In the genomic region with DNA sequence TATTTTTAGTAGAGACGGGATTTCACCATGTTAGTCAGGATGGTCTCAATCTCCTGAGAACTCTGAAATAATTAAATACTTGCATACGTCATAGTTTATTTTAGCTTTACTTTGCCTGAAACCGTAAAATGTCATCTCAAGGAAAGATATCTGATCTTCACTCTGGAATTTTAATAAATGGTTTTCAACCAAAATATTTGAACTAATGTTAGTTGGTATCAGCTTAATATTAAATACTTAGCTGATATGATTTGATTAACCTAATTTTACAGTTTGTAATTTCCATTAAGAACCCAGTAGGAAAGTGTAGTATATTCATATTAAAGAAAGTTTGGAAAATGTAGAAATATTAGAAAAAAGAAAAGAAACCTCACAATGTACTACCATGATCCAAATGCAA, we compare ENCODE assay signal across 2 cellular contexts.
TF ChIP-seq lines count a peak whose summit lies in the region.

No MANE protein-coding gene starts in this region.

TF ChIP-seq in SK-N-SH treated with all-trans-retinoic acid at 6 μM for 48 hours, 23 proteins besides CTCF, POLR2A, EP300 and RAD21 (continued from another document):
- TF ChIP-seq, protein P1, sequence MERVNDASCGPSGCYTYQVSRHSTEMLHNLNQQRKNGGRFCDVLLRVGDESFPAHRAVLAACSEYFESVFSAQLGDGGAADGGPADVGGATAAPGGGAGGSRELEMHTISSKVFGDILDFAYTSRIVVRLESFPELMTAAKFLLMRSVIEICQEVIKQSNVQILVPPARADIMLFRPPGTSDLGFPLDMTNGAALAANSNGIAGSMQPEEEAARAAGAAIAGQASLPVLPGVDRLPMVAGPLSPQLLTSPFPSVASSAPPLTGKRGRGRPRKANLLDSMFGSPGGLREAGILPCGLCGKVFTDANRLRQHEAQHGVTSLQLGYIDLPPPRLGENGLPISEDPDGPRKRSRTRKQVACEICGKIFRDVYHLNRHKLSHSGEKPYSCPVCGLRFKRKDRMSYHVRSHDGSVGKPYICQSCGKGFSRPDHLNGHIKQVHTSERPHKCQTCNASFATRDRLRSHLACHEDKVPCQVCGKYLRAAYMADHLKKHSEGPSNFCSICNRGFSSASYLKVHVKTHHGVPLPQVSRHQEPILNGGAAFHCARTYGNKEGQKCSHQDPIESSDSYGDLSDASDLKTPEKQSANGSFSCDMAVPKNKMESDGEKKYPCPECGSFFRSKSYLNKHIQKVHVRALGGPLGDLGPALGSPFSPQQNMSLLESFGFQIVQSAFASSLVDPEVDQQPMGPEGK (CRISPR knock-in tag; IDR thresholded peaks at IDR 0.05; ENCODE audit: borderline replicate concordance) = no peak
- 0 out of 2 replicates have a peak, but pooled peaks have one; percentile 12 for TF ChIP-seq ZC3H10 (CRISPR knock-in tag; IDR thresholded peaks at IDR 0.05)
- no peak for TF ChIP-seq ZNF70 (CRISPR knock-in tag; IDR thresholded peaks at IDR 0.05)
- TF ChIP-seq, protein P2, sequence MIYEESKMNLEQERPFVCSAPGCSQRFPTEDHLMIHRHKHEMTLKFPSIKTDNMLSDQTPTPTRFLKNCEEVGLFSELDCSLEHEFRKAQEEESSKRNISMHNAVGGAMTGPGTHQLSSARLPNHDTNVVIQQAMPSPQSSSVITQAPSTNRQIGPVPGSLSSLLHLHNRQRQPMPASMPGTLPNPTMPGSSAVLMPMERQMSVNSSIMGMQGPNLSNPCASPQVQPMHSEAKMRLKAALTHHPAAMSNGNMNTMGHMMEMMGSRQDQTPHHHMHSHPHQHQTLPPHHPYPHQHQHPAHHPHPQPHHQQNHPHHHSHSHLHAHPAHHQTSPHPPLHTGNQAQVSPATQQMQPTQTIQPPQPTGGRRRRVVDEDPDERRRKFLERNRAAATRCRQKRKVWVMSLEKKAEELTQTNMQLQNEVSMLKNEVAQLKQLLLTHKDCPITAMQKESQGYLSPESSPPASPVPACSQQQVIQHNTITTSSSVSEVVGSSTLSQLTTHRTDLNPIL (CRISPR knock-in tag; IDR thresholded peaks at IDR 0.05; ENCODE audit: low read depth) = peak; percentile 89
- TF ChIP-seq ARNTL (CRISPR knock-in tag; IDR thresholded peaks at IDR 0.05; ENCODE audit: borderline replicate concordance, low read depth) = no peak
- 0 out of 2 replicates have a peak, but pooled peaks have one; percentile 21 for TF ChIP-seq GLIS3 (CRISPR knock-in tag; IDR thresholded peaks at IDR 0.05)
- TF ChIP-seq ISL1 (CRISPR knock-in tag; IDR thresholded peaks at IDR 0.05) = peak; percentile 98
- TF ChIP-seq TCF4 (CRISPR knock-in tag; IDR thresholded peaks at IDR 0.05; ENCODE audit: borderline replicate concordance) = no peak

TF ChIP-seq in SK-N-SH, 30 proteins besides CTCF, POLR2A, EP300 and RAD21:
- TF ChIP-seq, protein P3, sequence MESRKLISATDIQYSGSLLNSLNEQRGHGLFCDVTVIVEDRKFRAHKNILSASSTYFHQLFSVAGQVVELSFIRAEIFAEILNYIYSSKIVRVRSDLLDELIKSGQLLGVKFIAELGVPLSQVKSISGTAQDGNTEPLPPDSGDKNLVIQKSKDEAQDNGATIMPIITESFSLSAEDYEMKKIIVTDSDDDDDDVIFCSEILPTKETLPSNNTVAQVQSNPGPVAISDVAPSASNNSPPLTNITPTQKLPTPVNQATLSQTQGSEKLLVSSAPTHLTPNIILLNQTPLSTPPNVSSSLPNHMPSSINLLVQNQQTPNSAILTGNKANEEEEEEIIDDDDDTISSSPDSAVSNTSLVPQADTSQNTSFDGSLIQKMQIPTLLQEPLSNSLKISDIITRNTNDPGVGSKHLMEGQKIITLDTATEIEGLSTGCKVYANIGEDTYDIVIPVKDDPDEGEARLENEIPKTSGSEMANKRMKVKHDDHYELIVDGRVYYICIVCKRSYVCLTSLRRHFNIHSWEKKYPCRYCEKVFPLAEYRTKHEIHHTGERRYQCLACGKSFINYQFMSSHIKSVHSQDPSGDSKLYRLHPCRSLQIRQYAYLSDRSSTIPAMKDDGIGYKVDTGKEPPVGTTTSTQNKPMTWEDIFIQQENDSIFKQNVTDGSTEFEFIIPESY (IDR thresholded peaks at IDR 0.05; ENCODE audit: borderline replicate concordance, low read depth) = no peak
- TF ChIP-seq NRF1 (IDR thresholded peaks at IDR 0.05; ENCODE audit: low read depth, low read length) (no peak), TCF12 (IDR thresholded peaks at IDR 0.05) (no peak), NFIC (IDR thresholded peaks at IDR 0.05; ENCODE audit: borderline replicate concordance) (no peak), GATA2 (CRISPR knock-in tag; IDR thresholded peaks at IDR 0.05) (no peak), RFX5 (IDR thresholded peaks at IDR 0.05; ENCODE audit: low read length) (no peak), TEAD4 (IDR thresholded peaks at IDR 0.05; ENCODE audit: borderline replicate concordance, insufficient read depth) (no peak), MXI1 (IDR thresholded peaks at IDR 0.05; ENCODE audit: low read depth, low read length) (no peak), CHD2 (IDR thresholded peaks at IDR 0.05; ENCODE audit: low read length, partially characterized antibody) (no peak), GABPA (IDR thresholded peaks at IDR 0.05; ENCODE audit: low read depth) (no peak), RXRA (IDR thresholded peaks at IDR 0.05; ENCODE audit: borderline replicate concordance, low read depth) (no peak), EZH2phosphoT487 (IDR thresholded peaks at IDR 0.05; ENCODE audit: borderline replicate concordance, low read depth) (no peak), YY1 (IDR thresholded peaks at IDR 0.05; ENCODE audit: low read depth) (no peak)
- TF ChIP-seq, protein P4, sequence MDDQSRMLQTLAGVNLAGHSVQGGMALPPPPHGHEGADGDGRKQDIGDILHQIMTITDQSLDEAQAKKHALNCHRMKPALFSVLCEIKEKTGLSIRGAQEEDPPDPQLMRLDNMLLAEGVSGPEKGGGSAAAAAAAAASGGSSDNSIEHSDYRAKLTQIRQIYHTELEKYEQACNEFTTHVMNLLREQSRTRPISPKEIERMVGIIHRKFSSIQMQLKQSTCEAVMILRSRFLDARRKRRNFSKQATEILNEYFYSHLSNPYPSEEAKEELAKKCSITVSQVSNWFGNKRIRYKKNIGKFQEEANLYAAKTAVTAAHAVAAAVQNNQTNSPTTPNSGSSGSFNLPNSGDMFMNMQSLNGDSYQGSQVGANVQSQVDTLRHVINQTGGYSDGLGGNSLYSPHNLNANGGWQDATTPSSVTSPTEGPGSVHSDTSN (IDR thresholded peaks at IDR 0.05) = no peak
- TF ChIP-seq, protein P5, sequence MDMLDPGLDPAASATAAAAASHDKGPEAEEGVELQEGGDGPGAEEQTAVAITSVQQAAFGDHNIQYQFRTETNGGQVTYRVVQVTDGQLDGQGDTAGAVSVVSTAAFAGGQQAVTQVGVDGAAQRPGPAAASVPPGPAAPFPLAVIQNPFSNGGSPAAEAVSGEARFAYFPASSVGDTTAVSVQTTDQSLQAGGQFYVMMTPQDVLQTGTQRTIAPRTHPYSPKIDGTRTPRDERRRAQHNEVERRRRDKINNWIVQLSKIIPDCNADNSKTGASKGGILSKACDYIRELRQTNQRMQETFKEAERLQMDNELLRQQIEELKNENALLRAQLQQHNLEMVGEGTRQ (IDR thresholded peaks at IDR 0.05; ENCODE audit: borderline replicate concordance, low read depth, low read length) = no peak
- TF ChIP-seq, protein P6, sequence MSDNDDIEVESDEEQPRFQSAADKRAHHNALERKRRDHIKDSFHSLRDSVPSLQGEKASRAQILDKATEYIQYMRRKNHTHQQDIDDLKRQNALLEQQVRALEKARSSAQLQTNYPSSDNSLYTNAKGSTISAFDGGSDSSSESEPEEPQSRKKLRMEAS (IDR thresholded peaks at IDR 0.05; ENCODE audit: low read depth) = no peak
- TF ChIP-seq, protein P7, sequence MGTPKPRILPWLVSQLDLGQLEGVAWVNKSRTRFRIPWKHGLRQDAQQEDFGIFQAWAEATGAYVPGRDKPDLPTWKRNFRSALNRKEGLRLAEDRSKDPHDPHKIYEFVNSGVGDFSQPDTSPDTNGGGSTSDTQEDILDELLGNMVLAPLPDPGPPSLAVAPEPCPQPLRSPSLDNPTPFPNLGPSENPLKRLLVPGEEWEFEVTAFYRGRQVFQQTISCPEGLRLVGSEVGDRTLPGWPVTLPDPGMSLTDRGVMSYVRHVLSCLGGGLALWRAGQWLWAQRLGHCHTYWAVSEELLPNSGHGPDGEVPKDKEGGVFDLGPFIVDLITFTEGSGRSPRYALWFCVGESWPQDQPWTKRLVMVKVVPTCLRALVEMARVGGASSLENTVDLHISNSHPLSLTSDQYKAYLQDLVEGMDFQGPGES (IDR thresholded peaks at IDR 0.05; ENCODE audit: low read depth, low read length) = no peak
